In genomic region chr1:40508375-40509341, GRCh38 we compare ENCODE assay signal across 8 cellular contexts. TPM values are rescaled to one million over a fixed set of nuclear protein-coding genes. Genes with fewer than 3 reads are reported as not detected.
DNase-seq lines count a peak whose midpoint lies in the region; ATAC-seq and TF ChIP-seq lines count a peak whose summit lies in the region.

TSS of gene EXO5 (plus strand) at chr1:40508767. CDS start at chr1:40514545, 5,778 bp downstream.

- no peaks in the 10 kb centered on the region for H3K36me3 ChIP-seq in lung (ENCODE audit: control insufficient read depth in 2 of 2, insufficient read depth in 2 of 2, low read length in 2 of 2)

- peak; percentile 74 for ATAC-seq in GM18909 (IDR thresholded peaks at IDR 0.05; ENCODE audit: poor library complexity, unreplicated experiment)
- peak; percentile 89 for ATAC-seq in HG03432 (IDR thresholded peaks at IDR 0.05; ENCODE audit: unreplicated experiment)
- ATAC-seq in lung (ENCODE audit: insufficient read depth, low FRiP score), result peak; percentile 98

- DNase-seq in AG04450 (ENCODE audit: low read depth, low spot score), result no peak
- DNase-seq in NCI-H748 treated with DMSO at 0.1 percent for 48 hours (lab: John Stamatoyannopoulos, UW), result peak; percentile 99
- peak; percentile 37 to 73 for DNase-seq in activated CD8-positive, alpha-beta memory T cell treated with anti-CD3 and anti-CD28 coated beads for 1 hour (ENCODE audit: extremely low read depth in 1 of 2, low read depth in 1 of 2)
- DNase-seq in effector CD4-positive, alpha-beta T cell, result peak; percentile 59
- DNase-seq in lung (ENCODE audit: low spot score), result peak; percentile 86
- peak; percentile 75 to 86 (median 78) for DNase-seq in stimulated activated CD4-positive, alpha-beta T cell treated with anti-CD3 and anti-CD28 coated beads, TNF-alpha, amount 100 ng/mL, for 24 hours (ENCODE audit: low read depth in 3 of 3)

- H3K4me3 ChIP-seq in AG04450 (ENCODE audit: low read depth, low read length) (peak within 1 kb of the TSS; percentile 82), lung (peak within 1 kb of the TSS; percentile 70)

- H3K9me3 ChIP-seq in AG04450 (ENCODE audit: control insufficient read depth, insufficient read depth, low read length), result peaks cover 35% of the 10 kb centered on the region
- H3K9me3 ChIP-seq in lung (ENCODE audit: control insufficient read depth in 2 of 2, insufficient read depth in 1 of 2, low read length in 1 of 2), result peaks cover 0 to 2% of the 10 kb centered on the region in 2 donors

- peak within 1 kb of the TSS; percentile 75 for H3K27ac ChIP-seq in AG04450 (ENCODE audit: low read depth, low read length)
- peak within 1 kb of the TSS; percentile 63 to 79 for H3K27ac ChIP-seq in lung (ENCODE audit: low read depth in 1 of 2, low read length in 1 of 2)

- 0 to 1% methylated on average over 76 of the region's 76 CpGs for WGBS in lung, 2 donors

- TF ChIP-seq CTCF in AG04450 (IDR thresholded peaks at IDR 0.05; ENCODE audit: low read depth, low read length) (no peak), lung (IDR thresholded peaks at IDR 0.05; ENCODE audit: control extremely low read depth, extremely low read depth) (no peak)

- H3K27me3 ChIP-seq in AG04450 (ENCODE audit: control insufficient read depth, insufficient read depth, low read length) (no peaks in the 10 kb centered on the region), lung (ENCODE audit: control insufficient read depth, insufficient read depth) (no peaks in the 10 kb centered on the region)

- H3K4me1 ChIP-seq in lung (ENCODE audit: control insufficient read depth in 2 of 2, insufficient read depth in 2 of 2, low read length in 2 of 2), result peaks cover 0 to 7% of the 10 kb centered on the region in 2 donors

- POLR2A ChIA-PET in AG04450 (lab: Yijun Ruan, JAX), result interaction anchor here (0.6 to 1.8 kb wide), 3 partner anchors 10 to 217 kb away, joined by 3 to 12 read pairs (median 4); partner anchors contain the start of gene ZFP69B

- CTCF ChIA-PET in AG04450 (lab: Charles Lee), result interaction anchor here (1.0 kb wide), 2 partner anchors 8 to 24 kb away, joined by 3 to 4 read pairs; no protein-coding TSS in a partner anchor

RNA-seq across cellular contexts. Expression of gene EXO5, which starts in this region (rescaled TPM):
- polyA plus RNA-seq in AG04450 (2011; rRNA removed) (8.3 and 11.1 TPM in 2 replicates), lung (1 to 10 TPM; 4.8 to 5.3 TPM)
- 12.1 and 12.5 TPM in 2 replicates for polyA minus RNA-seq in AG04450 (2011; rRNA and poly(A)+ RNA removed)
- 1 to 10 TPM; 5.0 to 8.4 TPM for total RNA-seq in lung
